ENCODE assay signal across 13 cellular contexts in genomic region chr10:77490915-77491314, GRCh38.
DNase-seq lines count a peak whose midpoint lies in the region; ATAC-seq and TF ChIP-seq lines count a peak whose summit lies in the region.
"Had no signal": no experiment of that assay in that cellular context is flagged by ENCODE, and none has a peak within 500 bp of the region (broad histone marks: within the 10 kb centered on the region; RNA-seq: fewer than 3 reads in every experiment).

No MANE protein-coding gene starts in this region.

- no peak for TF ChIP-seq CTCF in Panc1 (IDR thresholded peaks at IDR 0.05)
- TF ChIP-seq CTCF in brain (conservative IDR thresholded peaks at IDR 0.05), result no peak
- TF ChIP-seq CTCF in nephron progenitor cell (IDR thresholded peaks at IDR 0.05), result no peak
- TF ChIP-seq CTCF in coronary artery (IDR thresholded peaks at IDR 0.05), result no peak

- H3K27ac Mint-ChIP-seq in brain (peak overlapping the region in 4 of 5 experiments; percentile 10 to 84 (median 48)), nephron progenitor cell (peak overlapping the region; percentile 54)

- H3K27me3 Mint-ChIP-seq in brain (peaks cover 5% of the 10 kb centered on the region), nephron progenitor cell (ENCODE audit: low read depth, poor library complexity) (peaks cover 9% of the 10 kb centered on the region)

- H3K4me1 Mint-ChIP-seq in brain (peaks cover 28% of the 10 kb centered on the region), nephron progenitor cell (peaks cover 14% of the 10 kb centered on the region)

- H3K9me3 ChIP-seq in BLaER1, result no peaks in the 10 kb centered on the region
- no peaks in the 10 kb centered on the region for H3K9me3 ChIP-seq in Panc1 (ENCODE audit: control insufficient read depth, insufficient read depth, low read depth, low read length)

- H3K4me3 ChIP-seq in BLaER1 (no peak overlapping the region), Panc1 (ENCODE audit: low read depth in 2 of 2, low read length in 2 of 2) (no peak overlapping the region), coronary artery (no peak overlapping the region)

- H3K4me1 ChIP-seq in BLaER1 (peaks cover 100% of the 10 kb centered on the region), Panc1 (ENCODE audit: control insufficient read depth, insufficient read depth, low read length) (peaks cover 28% of the 10 kb centered on the region)

- H3K4me2 ChIP-seq in BLaER1, result peak overlapping the region; percentile 79

- H3K27me3 ChIP-seq in BLaER1 (no peaks in the 10 kb centered on the region), Panc1 (ENCODE audit: control insufficient read depth, insufficient read depth, low read length) (no peaks in the 10 kb centered on the region)

- no peak for DNase-seq in Panc1 (ENCODE audit: low read depth, low spot score)
- DNase-seq in nephron progenitor cell, result no peak
- DNase-seq in NCI-H2171 treated with DMSO at 0.1 percent for 48 hours (lab: John Stamatoyannopoulos, UW), result no peak
- no peak for DNase-seq in NCI-H345 (lab: John Stamatoyannopoulos, UW)
- no peak for DNase-seq in coronary artery (ENCODE audit: low spot score)
- DNase-seq: COR-L47; NCI-H187; NCI-H446 treated with DMSO at 0.1 percent for 48 hours; NK-92 treated with Interleukin-12 subunit alpha and Interleukin-12 subunit beta, amount 100 ng/mL, for 24 hours; SIG-M5 had no signal

- POLR2A ChIA-PET in Panc1 (lab: Charles Lee), result no interaction called here

- BruUV-seq in Panc1 (replicated peaks; lab: Mats Ljungman, UMichigan), result no TSS peak

- in situ Hi-C loops in Panc1 (cut with HindIII; ENCODE audit: low pct_unique_long_range_greater_than_20kb, low sequenced_read_pairs), result no loop called here

- H3K9ac ChIP-seq in BLaER1, result no peak overlapping the region

- H3K36me3 ChIP-seq in BLaER1 (no peaks in the 10 kb centered on the region), Panc1 (ENCODE audit: control insufficient read depth, insufficient read depth, low read length) (no peaks in the 10 kb centered on the region)

- H4K20me1 ChIP-seq in BLaER1, result no peaks in the 10 kb centered on the region

- no peaks in the 10 kb centered on the region for H3K36me3 Mint-ChIP-seq in brain
- no peaks in the 10 kb centered on the region for H3K36me3 Mint-ChIP-seq in nephron progenitor cell (ENCODE audit: low read depth)

- no peak overlapping the region for H3K4me3 Mint-ChIP-seq in brain
- no peak overlapping the region for H3K4me3 Mint-ChIP-seq in nephron progenitor cell

- H3K27ac ChIP-seq in BLaER1, result peak overlapping the region; percentile 47
- H3K27ac ChIP-seq in Panc1 (ENCODE audit: low read length), result 0 out of 2 replicates have a peak overlapping the region, but pooled peaks have one; percentile 41
- H3K27ac ChIP-seq in coronary artery, result no peak overlapping the region

- H3K9me3 Mint-ChIP-seq in brain (peaks cover 0 to 4% (median 0%) of the 10 kb centered on the region in 5 experiments), nephron progenitor cell (no peaks in the 10 kb centered on the region)

- ATAC-seq in Panc1 (no peak), HG02759 (IDR thresholded peaks at IDR 0.05; ENCODE audit: unreplicated experiment) (no peak)

- intact Hi-C loops in Panc1 (cut with micrococcal nuclease; ENCODE audit: unreplicated experiment), result no loop called here

- CTCF ChIA-PET in Panc1 (lab: Charles Lee), result no interaction called here

Comparison
In these comparisons a context has a peak if more than half of its experiments do, and no peak if none do; other contexts are left out.
1. H3K27ac ChIP-seq: peak in BLaER1 (single experiment) and Panc1 (single experiment); none in coronary artery (0 of 2).